8 cellular contexts compared by ENCODE assay signal in the genomic region with DNA sequence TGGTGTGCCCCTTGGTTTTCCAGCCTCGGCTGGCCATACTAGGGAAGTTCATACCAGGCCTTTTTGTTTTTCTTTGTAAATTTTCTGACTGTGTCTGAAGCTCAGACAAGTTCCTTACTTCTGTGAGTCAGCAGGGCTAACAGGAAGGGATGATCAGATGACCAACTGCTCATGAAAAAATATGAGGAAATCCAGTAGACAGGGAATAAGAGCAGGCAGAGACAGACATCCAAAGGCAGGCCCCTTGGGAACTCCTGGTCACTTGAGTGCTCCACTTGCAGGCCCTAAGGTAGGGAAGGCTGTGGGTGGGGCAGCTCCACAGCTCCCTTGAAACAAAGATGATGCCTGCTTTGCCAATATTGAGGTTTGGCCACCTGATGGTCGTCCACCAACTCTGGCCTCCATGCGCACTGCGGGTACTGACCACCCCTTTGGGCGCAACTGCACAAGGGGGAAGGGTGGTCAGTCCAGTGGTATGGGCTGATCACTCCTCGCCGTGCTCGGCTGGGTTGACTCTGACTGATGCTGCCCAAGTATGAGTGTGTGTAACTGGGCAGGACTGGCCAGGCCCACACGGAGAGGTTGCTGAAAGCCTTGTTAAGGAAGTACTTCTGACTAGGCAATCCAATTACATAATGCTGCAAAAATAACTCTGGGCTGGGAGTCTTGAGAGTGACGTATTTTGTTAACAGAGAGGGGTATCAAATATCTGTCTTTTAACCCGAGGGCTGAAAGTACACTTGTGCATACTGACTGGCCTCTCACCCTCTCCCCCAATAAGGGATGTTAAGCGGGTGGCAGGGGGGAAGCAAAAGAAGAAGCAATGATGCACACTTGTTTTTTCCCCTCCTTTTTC. TPM values are rescaled to one million over a fixed set of nuclear protein-coding genes. Genes with fewer than 3 reads are reported as not detected.
DNase-seq lines count a peak whose midpoint lies in the region; ATAC-seq, FAIRE-seq and TF ChIP-seq lines count a peak whose summit lies in the region.

No MANE protein-coding gene starts in this region.

- TF ChIP-seq EP300 in gastroesophageal sphincter (IDR thresholded peaks at IDR 0.05), result no peak

- H3K27me3 ChIP-seq in SJSA1 (replicated peaks) (no peaks in the 10 kb centered on the region), gastroesophageal sphincter (peaks cover 39% of the 10 kb centered on the region)

- H3K27ac ChIP-seq in SJSA1, result peak overlapping the region; percentile 88
- peak overlapping the region; percentile 48 to 87 (median 82) for H3K27ac ChIP-seq in gastroesophageal sphincter

- H3K36me3 ChIP-seq in SJSA1 (no peaks in the 10 kb centered on the region), gastroesophageal sphincter (no peaks in the 10 kb centered on the region)

- ATAC-seq in gastroesophageal sphincter (peak; percentile 77), GM21723 (IDR thresholded peaks at IDR 0.05; ENCODE audit: unreplicated experiment) (no peak)

- peak; percentile 23 to 25 for TF ChIP-seq POLR2A in gastroesophageal sphincter (IDR thresholded peaks at IDR 0.05)

- 29 to 49% methylated on average over 5 to 8 of the region's 12 CpGs for WGBS in gastroesophageal sphincter (ENCODE audit: low coverage in 1 of 2), 2 donors

- DNase-seq in HK-2 (ENCODE audit: unreplicated experiment), result peak; percentile 79
- DNase-seq in SJSA1 (ENCODE audit: low read depth in 1 of 2, low spot score in 2 of 2), result peak in 1 of 2 experiments; percentile 64
- peak; percentile 94 for DNase-seq in retinal pigment epithelial cell (ENCODE audit: low read depth)
- no peak for DNase-seq in NCI-H1105 treated with DMSO at 0.1 percent for 48 hours (lab: John Stamatoyannopoulos, UW)
- no peak for DNase-seq in stimulated activated CD8-positive, alpha-beta memory T cell treated with anti-CD3 and anti-CD28 coated beads, Interleukin-4, amount 100 ng/mL, for 48 hours
- DNase-seq in D721Med (ENCODE audit: insufficient read length, low spot score), result no peak

- peaks cover 31% of the 10 kb centered on the region for H3K4me1 ChIP-seq in SJSA1 (replicated peaks)
- H3K4me1 ChIP-seq in gastroesophageal sphincter, result peaks cover 0 to 81% (median 31%) of the 10 kb centered on the region in 3 donors

- FAIRE-seq in D721Med (lab: Jason Lieb, UNC), result no peak

- H3K9me3 ChIP-seq in SJSA1 (replicated peaks) (no peaks in the 10 kb centered on the region), gastroesophageal sphincter (no peaks in the 10 kb centered on the region)

- no peak for TF ChIP-seq CTCF in gastroesophageal sphincter (IDR thresholded peaks at IDR 0.05)
- no peak for TF ChIP-seq CTCF in retinal pigment epithelial cell (conservative IDR thresholded peaks at IDR 0.05; ENCODE audit: low read depth, low read length)
- no peak for TF ChIP-seq CTCF in D721Med (IDR thresholded peaks at IDR 0.05; ENCODE audit: insufficient read depth, missing control alignments)

- H3K4me3 ChIP-seq in SJSA1 (no peak overlapping the region), gastroesophageal sphincter (no peak overlapping the region), retinal pigment epithelial cell (ENCODE audit: low read length) (no peak overlapping the region)

RNA-seq across cellular contexts. Expression of a gene that starts 20.8 kb away (rescaled TPM):
- 2.1 and 2.3 TPM in 2 replicates for total RNA-seq in SJSA1 (2014; rRNA removed; shearing (Covaris generic))
- total RNA-seq in gastroesophageal sphincter, result 10 to 100 TPM; 24.0 to 47.1 (median 29.5) TPM

Comparison
In these comparisons a context has a peak if more than half of its experiments do, and no peak if none do; other contexts are left out.
1. DNase-seq: peak in HK-2 (single experiment) and retinal pigment epithelial cell (single experiment); none in NCI-H1105 treated with DMSO at 0.1 percent for 48 hours (single experiment), stimulated activated CD8-positive, alpha-beta memory T cell treated with anti-CD3 and anti-CD28 coated beads, Interleukin-4, amount 100 ng/mL, for 48 hours (single experiment) and D721Med (single experiment).